In genomic region chr4:37767546-37767945, GRCh38 we compare ENCODE assay signal across 9 cellular contexts. TPM values are rescaled to one million over a fixed set of nuclear protein-coding genes. Genes with fewer than 3 reads are reported as not detected.
DNase-seq lines count a peak whose midpoint lies in the region; ATAC-seq, FAIRE-seq and TF ChIP-seq lines count a peak whose summit lies in the region.
"Had no signal": no experiment of that assay in that cellular context is flagged by ENCODE, and none has a peak within 500 bp of the region (broad histone marks: within the 10 kb centered on the region; RNA-seq: fewer than 3 reads in every experiment).

No MANE protein-coding gene starts in this region.

- H3K36me3 ChIP-seq in DND-41 (ENCODE audit: insufficient read depth, low read length) (no peaks in the 10 kb centered on the region), bronchial epithelial cell (ENCODE audit: control insufficient read depth, insufficient read depth, low read length) (no peaks in the 10 kb centered on the region)

- H4K20me1 ChIP-seq in DND-41 (ENCODE audit: insufficient read depth, low read length), result no peaks in the 10 kb centered on the region

- H3K4me3 Mint-ChIP-seq in activated T-helper 17 cell treated with anti-CD3 and anti-CD28 coated beads, Interleukin-2, amount 50 U/mL, for 72 hours, result no peak overlapping the region
- no peak overlapping the region for H3K4me3 Mint-ChIP-seq in activated T-helper 2 cell treated with anti-CD3 and anti-CD28 coated beads, Interferon-gamma antibody, Interleukin-2, Interleukin-4, amounts not matched to agents 10 μg/mL and 5 μg/mL and 100 μg/mL, durations not matched to agents 14 hours and 24 hours and 36 hours (ENCODE audit: low read depth)
- H3K4me3 Mint-ChIP-seq: activated CD4-positive, alpha-beta T cell treated with anti-CD3 and anti-CD28 coated beads, Interleukin-2, amount 10 ng/mL, durations not matched to agents 7 days and 5 days had no signal

- FAIRE-seq in bronchial epithelial cell (lab: Jason Lieb, UNC), result no peak

- no peaks in the 10 kb centered on the region for H3K79me2 ChIP-seq in DND-41 (ENCODE audit: insufficient read depth, low read length)

- H2AFZ ChIP-seq in DND-41 (ENCODE audit: low read depth, low read length), result no peak overlapping the region

- H3K4me1 ChIP-seq in DND-41 (ENCODE audit: insufficient read depth, low read length), result no peaks in the 10 kb centered on the region

- DNase-seq in DND-41, result peak; percentile 21
- DNase-seq in NCI-H2107 (lab: John Stamatoyannopoulos, UW), result peak; percentile 23
- DNase-seq in bronchial epithelial cell (ENCODE audit: low read depth), result peak; percentile 90
- DNase-seq in mucosa of gallbladder (ENCODE audit: low spot score), result peak; percentile 75
- no peak for DNase-seq in activated T-helper 2 cell treated with anti-CD3 and anti-CD28 coated beads, Interferon-gamma antibody, Interleukin-2, Interleukin-4, amounts not matched to agents 10 μg/mL and 5 μg/mL and 100 μg/mL, durations not matched to agents 14 hours and 24 hours and 36 hours (ENCODE audit: low spot score)
- DNase-seq: activated CD4-positive, alpha-beta T cell treated with anti-CD3 and anti-CD28 coated beads, Interleukin-2, amount 10 ng/mL, durations not matched to agents 7 days and 5 days had no signal

- intact Hi-C loops in activated T-helper 2 cell treated with anti-CD3 and anti-CD28 coated beads, Interferon-gamma antibody, Interleukin-2, Interleukin-4, amounts not matched to agents 10 μg/mL and 5 μg/mL and 100 μg/mL, durations not matched to agents 14 hours and 24 hours and 36 hours (cut with micrococcal nuclease), result no loop called here

- no peaks in the 10 kb centered on the region for H3K36me3 Mint-ChIP-seq in activated T-helper 17 cell treated with anti-CD3 and anti-CD28 coated beads, Interleukin-2, amount 50 U/mL, for 72 hours (ENCODE audit: low read depth)
- H3K36me3 Mint-ChIP-seq in activated T-helper 2 cell treated with anti-CD3 and anti-CD28 coated beads, Interferon-gamma antibody, Interleukin-2, Interleukin-4, amounts not matched to agents 10 μg/mL and 5 μg/mL and 100 μg/mL, durations not matched to agents 14 hours and 24 hours and 36 hours (ENCODE audit: low read depth), result no peaks in the 10 kb centered on the region

- TF ChIP-seq CTCF in DND-41 (IDR thresholded peaks at IDR 0.05; ENCODE audit: borderline replicate concordance, extremely low read depth, low read length, poor library complexity, severe bottlenecking) (no peak), bronchial epithelial cell (IDR thresholded peaks at IDR 0.05; ENCODE audit: insufficient read depth, low read length, severe bottlenecking) (no peak)

- H3K27ac Mint-ChIP-seq in activated T-helper 17 cell treated with anti-CD3 and anti-CD28 coated beads, Interleukin-2, amount 50 U/mL, for 72 hours, result no peak overlapping the region
- H3K27ac Mint-ChIP-seq in activated T-helper 2 cell treated with anti-CD3 and anti-CD28 coated beads, Interferon-gamma antibody, Interleukin-2, Interleukin-4, amounts not matched to agents 10 μg/mL and 5 μg/mL and 100 μg/mL, durations not matched to agents 14 hours and 24 hours and 36 hours, result no peak overlapping the region
- H3K27ac Mint-ChIP-seq: activated CD4-positive, alpha-beta T cell treated with anti-CD3 and anti-CD28 coated beads, Interleukin-2, amount 10 ng/mL, durations not matched to agents 7 days and 5 days had no signal

- no peaks in the 10 kb centered on the region for H3K9me3 Mint-ChIP-seq in activated T-helper 17 cell treated with anti-CD3 and anti-CD28 coated beads, Interleukin-2, amount 50 U/mL, for 72 hours
- no peaks in the 10 kb centered on the region for H3K9me3 Mint-ChIP-seq in activated T-helper 2 cell treated with anti-CD3 and anti-CD28 coated beads, Interferon-gamma antibody, Interleukin-2, Interleukin-4, amounts not matched to agents 10 μg/mL and 5 μg/mL and 100 μg/mL, durations not matched to agents 14 hours and 24 hours and 36 hours

- H3K4me3 ChIP-seq in DND-41 (ENCODE audit: low read depth in 1 of 2, low read length in 2 of 2) (no peak overlapping the region), bronchial epithelial cell (ENCODE audit: low read depth, low read length) (no peak overlapping the region)

- no peak overlapping the region for H3K9ac ChIP-seq in DND-41 (ENCODE audit: low read depth, low read length)

- H3K4me1 Mint-ChIP-seq in activated T-helper 17 cell treated with anti-CD3 and anti-CD28 coated beads, Interleukin-2, amount 50 U/mL, for 72 hours, result peaks cover 4% of the 10 kb centered on the region
- H3K4me1 Mint-ChIP-seq in activated T-helper 2 cell treated with anti-CD3 and anti-CD28 coated beads, Interferon-gamma antibody, Interleukin-2, Interleukin-4, amounts not matched to agents 10 μg/mL and 5 μg/mL and 100 μg/mL, durations not matched to agents 14 hours and 24 hours and 36 hours (ENCODE audit: low read depth), result peaks cover 6% of the 10 kb centered on the region

- no peaks in the 10 kb centered on the region for H3K27me3 ChIP-seq in DND-41 (ENCODE audit: insufficient read depth, low read length, poor library complexity)
- H3K27me3 ChIP-seq in bronchial epithelial cell (ENCODE audit: control insufficient read depth, insufficient read depth, low read length), result no peaks in the 10 kb centered on the region

- peak; percentile 40; the same call in 2 of the 3 replicates for ATAC-seq in DND-41 (ENCODE audit: insufficient read depth, low read depth)
- no peak for ATAC-seq in HG02884 (IDR thresholded peaks at IDR 0.05; ENCODE audit: unreplicated experiment)
- no peak for ATAC-seq in activated T-helper 17 cell treated with anti-CD3 and anti-CD28 coated beads, Interleukin-2, amount 50 U/mL, for 72 hours (replicated peaks)
- ATAC-seq in HG03354 (IDR thresholded peaks at IDR 0.05; ENCODE audit: poor library complexity, severe bottlenecking, unreplicated experiment), result no peak

- H3K27ac ChIP-seq in DND-41 (ENCODE audit: low read length), result no peak overlapping the region

- H3K9me3 ChIP-seq in DND-41 (ENCODE audit: insufficient read depth, low read length, severe bottlenecking), result no peaks in the 10 kb centered on the region

- no peaks in the 10 kb centered on the region for H3K27me3 Mint-ChIP-seq in activated T-helper 17 cell treated with anti-CD3 and anti-CD28 coated beads, Interleukin-2, amount 50 U/mL, for 72 hours
- peaks cover under 1% of the 10 kb centered on the region for H3K27me3 Mint-ChIP-seq in activated T-helper 2 cell treated with anti-CD3 and anti-CD28 coated beads, Interferon-gamma antibody, Interleukin-2, Interleukin-4, amounts not matched to agents 10 μg/mL and 5 μg/mL and 100 μg/mL, durations not matched to agents 14 hours and 24 hours and 36 hours (ENCODE audit: low read depth)
- H3K27me3 Mint-ChIP-seq: activated CD4-positive, alpha-beta T cell treated with anti-CD3 and anti-CD28 coated beads, Interleukin-2, amount 10 ng/mL, durations not matched to agents 7 days and 5 days had no signal

- H3K4me2 ChIP-seq in DND-41 (ENCODE audit: insufficient read depth, low read length), result no peak overlapping the region

RNA-seq across cellular contexts. Expression of gene PGM2, which starts 58.9 kb away (rescaled TPM):
- total RNA-seq in bronchial epithelial cell (59.2 and 61.3 TPM in 2 replicates), mucosa of gallbladder (37.3 TPM)
- total RNA-seq in activated T-helper 17 cell treated with anti-CD3 and anti-CD28 coated beads, Interleukin-2, amount 50 U/mL, for 72 hours, result 10 to 100 TPM; 42.2 to 67.0 TPM
- total RNA-seq in activated T-helper 2 cell treated with anti-CD3 and anti-CD28 coated beads, Interferon-gamma antibody, Interleukin-2, Interleukin-4, amounts not matched to agents 10 μg/mL and 5 μg/mL and 100 μg/mL, durations not matched to agents 14 hours and 24 hours and 36 hours, result 49.3 and 52.5 TPM in 2 replicates
